In the genomic region with DNA sequence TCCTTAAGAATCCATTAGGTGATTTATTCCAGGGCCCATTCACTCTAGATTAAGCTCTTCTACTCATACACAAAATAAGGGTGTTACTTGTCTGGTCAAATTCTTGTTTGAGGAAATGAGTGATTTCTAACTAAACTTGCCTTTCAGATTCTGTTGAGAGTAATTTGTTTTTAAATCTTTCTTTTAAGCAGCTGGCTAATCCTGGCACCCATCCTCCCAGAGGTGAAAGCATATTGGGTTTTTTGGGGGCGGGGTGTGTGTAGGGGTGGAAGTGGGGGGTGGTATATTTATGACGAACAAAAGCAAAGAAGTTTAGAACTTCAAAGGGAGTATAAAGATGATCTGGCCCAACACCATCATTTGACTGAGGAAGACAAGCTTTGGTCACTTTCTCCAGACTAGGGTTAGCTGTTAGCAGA, we compare ENCODE assay signal across 12 cellular contexts.
A peak's percentile ranks its signal among the peaks of the same experiment; 100 is the strongest.
DNase-seq lines count a peak whose midpoint lies in the region; ATAC-seq and TF ChIP-seq lines count a peak whose summit lies in the region.
"Had no signal": no experiment of that assay in that cellular context is flagged by ENCODE, and none has a peak within 500 bp of the region (broad histone marks: within the 10 kb centered on the region; RNA-seq: fewer than 3 reads in every experiment).

No MANE protein-coding gene starts in this region.

- BruUV-seq in MCF 10A (replicated peaks; lab: Mats Ljungman, UMichigan): no TSS peak

- peak; percentile 84 for ATAC-seq in activated CD8-positive, alpha-beta T cell treated with anti-CD3 and anti-CD28 coated beads for 36 hours
- ATAC-seq in esophagus mucosa (peak; percentile 56), GM18498 (IDR thresholded peaks at IDR 0.05; ENCODE audit: unreplicated experiment) (no peak), upper lobe of right lung (no peak)
- ATAC-seq: mucosa of descending colon had no signal

- H3K4me1 ChIP-seq in breast epithelium: no peaks in the 10 kb centered on the region
- no peaks in the 10 kb centered on the region for H3K4me1 ChIP-seq in upper lobe of right lung
- H3K4me1 ChIP-seq: HAP-1 had no signal

- H3K9me3 ChIP-seq in breast epithelium: no peaks in the 10 kb centered on the region
- H3K9me3 ChIP-seq in MG63: no peaks in the 10 kb centered on the region
- H3K9me3 ChIP-seq in upper lobe of right lung: no peaks in the 10 kb centered on the region
- H3K9me3 ChIP-seq: HAP-1, mucosa of descending colon had no signal

- H3K27ac ChIP-seq in breast epithelium (no peak overlapping the region), upper lobe of right lung (no peak overlapping the region)
- H3K27ac ChIP-seq: brain microvascular endothelial cell had no signal

- CTCF ChIA-PET in MCF 10A (lab: Yijun Ruan, JAX): interaction anchor here (0.6 to 1.6 kb wide), 5 partner anchors 11 to 44 kb away, joined by 3 to 6 read pairs (median 3); no protein-coding TSS in a partner anchor
- CTCF ChIA-PET in activated CD8-positive, alpha-beta T cell treated with anti-CD3 and anti-CD28 coated beads for 36 hours (lab: Charles Lee): interaction anchor here (1.0 to 2.5 kb wide), 7 partner anchors 10 to 27 kb away, joined by 3 to 27 read pairs (median 4); no protein-coding TSS in a partner anchor

- H3K27me3 Mint-ChIP-seq in MCF 10A (ENCODE audit: insufficient read depth, unreplicated experiment) (no peaks in the 10 kb centered on the region), type B pancreatic cell (peaks cover 6% of the 10 kb centered on the region)
- no peaks in the 10 kb centered on the region for H3K27me3 Mint-ChIP-seq in activated CD8-positive, alpha-beta T cell treated with anti-CD3 and anti-CD28 coated beads for 36 hours

- no peak overlapping the region for H3K4me3 ChIP-seq in breast epithelium
- H3K4me3 ChIP-seq in MG63: no peak overlapping the region
- H3K4me3 ChIP-seq in upper lobe of right lung: no peak overlapping the region
- H3K4me3 ChIP-seq: HAP-1, mucosa of descending colon had no signal

- H3K36me3 Mint-ChIP-seq in MCF 10A (ENCODE audit: insufficient read depth, unreplicated experiment) (peaks cover 92% of the 10 kb centered on the region), type B pancreatic cell (no peaks in the 10 kb centered on the region)
- peaks cover 55% of the 10 kb centered on the region for H3K36me3 Mint-ChIP-seq in activated CD8-positive, alpha-beta T cell treated with anti-CD3 and anti-CD28 coated beads for 36 hours (ENCODE audit: low read depth)

- intact Hi-C loops in MCF 10A (cut with micrococcal nuclease): no loop called here
- intact Hi-C loops in breast epithelium (cut with DNase I; ENCODE audit: low total_unique reads): no loop called here
- intact Hi-C loops in activated CD8-positive, alpha-beta T cell treated with anti-CD3 and anti-CD28 coated beads for 36 hours (cut with micrococcal nuclease): loop anchor here (2.0 kb wide), 1 partner anchor 14 kb away; no protein-coding TSS in a partner anchor
- intact Hi-C loops in upper lobe of right lung (cut with DNase I): no loop called here

- H3K4me3 Mint-ChIP-seq in MCF 10A (ENCODE audit: unreplicated experiment) (no peak overlapping the region), type B pancreatic cell (no peak overlapping the region)
- H3K4me3 Mint-ChIP-seq in activated CD8-positive, alpha-beta T cell treated with anti-CD3 and anti-CD28 coated beads for 36 hours: no peak overlapping the region

- H3K9me3 Mint-ChIP-seq in MCF 10A (ENCODE audit: unreplicated experiment): no peaks in the 10 kb centered on the region
- H3K9me3 Mint-ChIP-seq in activated CD8-positive, alpha-beta T cell treated with anti-CD3 and anti-CD28 coated beads for 36 hours: no peaks in the 10 kb centered on the region
- peaks cover 5% of the 10 kb centered on the region for H3K9me3 Mint-ChIP-seq in type B pancreatic cell

- H3K27me3 ChIP-seq in breast epithelium (no peaks in the 10 kb centered on the region), MG63 (no peaks in the 10 kb centered on the region), upper lobe of right lung (no peaks in the 10 kb centered on the region)
- H3K27me3 ChIP-seq: brain microvascular endothelial cell had no signal

- TF ChIP-seq CTCF in MCF 10A (IDR thresholded peaks at IDR 0.05; ENCODE audit: unreplicated experiment) (no peak), breast epithelium (IDR thresholded peaks at IDR 0.05) (no peak), type B pancreatic cell (conservative IDR thresholded peaks at IDR 0.05) (no peak), upper lobe of right lung (IDR thresholded peaks at IDR 0.05) (no peak)
- no peak for TF ChIP-seq CTCF in activated CD8-positive, alpha-beta T cell treated with anti-CD3 and anti-CD28 coated beads for 36 hours (IDR thresholded peaks at IDR 0.05)

- H3K4me1 Mint-ChIP-seq in MCF 10A (ENCODE audit: insufficient read depth, unreplicated experiment) (peaks cover 32% of the 10 kb centered on the region), type B pancreatic cell (ENCODE audit: unreplicated experiment) (no peaks in the 10 kb centered on the region)
- H3K4me1 Mint-ChIP-seq in activated CD8-positive, alpha-beta T cell treated with anti-CD3 and anti-CD28 coated beads for 36 hours (ENCODE audit: low read depth): peaks cover 78% of the 10 kb centered on the region

- peak overlapping the region; percentile 74 for H3K27ac Mint-ChIP-seq in MCF 10A (ENCODE audit: low read depth, unreplicated experiment)
- peak overlapping the region; percentile 84 for H3K27ac Mint-ChIP-seq in activated CD8-positive, alpha-beta T cell treated with anti-CD3 and anti-CD28 coated beads for 36 hours
- H3K27ac Mint-ChIP-seq in type B pancreatic cell: peak overlapping the region; percentile 42

- DNase-seq in MCF 10A (ENCODE audit: unreplicated experiment) (no peak), breast epithelium (ENCODE audit: low spot score in 2 of 2) (no peak), type B pancreatic cell (ENCODE audit: extremely low spot score, unreplicated experiment) (no peak), MG63 (no peak), upper lobe of right lung (no peak)
- DNase-seq in activated CD8-positive, alpha-beta T cell treated with anti-CD3 and anti-CD28 coated beads for 36 hours: peak; percentile 77
- DNase-seq: brain microvascular endothelial cell, DND-41, mucosa of descending colon had no signal

- no peaks in the 10 kb centered on the region for H3K36me3 ChIP-seq in breast epithelium
- no peaks in the 10 kb centered on the region for H3K36me3 ChIP-seq in MG63
- H3K36me3 ChIP-seq in upper lobe of right lung: peaks cover 27% of the 10 kb centered on the region
- H3K36me3 ChIP-seq: brain microvascular endothelial cell, HAP-1 had no signal

- TF ChIP-seq POLR2A in breast epithelium (IDR thresholded peaks at IDR 0.05): no peak

- POLR2A ChIA-PET in MCF 10A (lab: Yijun Ruan, JAX): interaction anchor here (1.0 to 2.6 kb wide), 4 partner anchors 12 to 27 kb away, joined by 3 to 10 read pairs (median 4); no protein-coding TSS in a partner anchor
- POLR2A ChIA-PET in activated CD8-positive, alpha-beta T cell treated with anti-CD3 and anti-CD28 coated beads for 36 hours (lab: Charles Lee): interaction anchor here (1.0 to 5.6 kb wide), 9 partner anchors 10 to 542 kb away, joined by 3 to 65 read pairs (median 8); no protein-coding TSS in a partner anchor

Comparison
In these comparisons a context has a peak if more than half of its experiments do, and no peak if none do; other contexts are left out.
1. ATAC-seq: peak in activated CD8-positive, alpha-beta T cell treated with anti-CD3 and anti-CD28 coated beads for 36 hours (single experiment) and esophagus mucosa (single experiment); none in GM18498 (single experiment) and upper lobe of right lung (single experiment).
2. Peak in every context shown above with its lines, with median percentiles within 50 percentile points of each other: H3K27ac Mint-ChIP-seq.